Comparison of ENCODE assay signal across 26 cellular contexts in genomic region chr18:61943175-61943964, GRCh38.
"Had no signal": no experiment of that assay in that cellular context is flagged by ENCODE, and none has a peak within 500 bp of the region (broad histone marks: within the 10 kb centered on the region; RNA-seq: fewer than 3 reads in every experiment).

No MANE protein-coding gene starts in this region.

- H3K27me3 Mint-ChIP-seq: progenitor cell of endocrine pancreas had no signal

- H3K4me3 ChIP-seq: colonic mucosa, esophagus squamous epithelium, gastrocnemius medialis, left ventricle myocardium inferior, ovary, right lobe of liver, thyroid gland, upper lobe of right lung had no signal

- H3K27ac ChIP-seq: colonic mucosa, epithelial cell of prostate, esophagus squamous epithelium, gastrocnemius medialis, left ventricle myocardium inferior, ovary, right lobe of liver, thyroid gland, upper lobe of right lung had no signal

- H3K27ac Mint-ChIP-seq: activated CD4-positive, alpha-beta T cell treated with anti-CD3 and anti-CD28 coated beads for 36 hours; activated naive CD8-positive, alpha-beta T cell; progenitor cell of endocrine pancreas; stimulated activated naive CD8-positive, alpha-beta T cell treated with anti-CD3 and anti-CD28 coated beads, Interleukin-15, Interleukin-2, amounts not matched to agents 100 ng/mL and 50 ng/mL, for 24 hours; T-helper 2 cell treated with Interferon-gamma antibody and Interleukin-4, amounts not matched to agents 5 μg/mL and 100 μg/mL, for 36 hours had no signal

- H3K4me3 Mint-ChIP-seq: activated CD4-positive, alpha-beta T cell treated with anti-CD3 and anti-CD28 coated beads for 36 hours; activated naive CD8-positive, alpha-beta T cell; stimulated activated naive CD8-positive, alpha-beta T cell treated with anti-CD3 and anti-CD28 coated beads, Interleukin-15, Interleukin-2, amounts not matched to agents 100 ng/mL and 50 ng/mL, for 24 hours; T-helper 2 cell treated with Interferon-gamma antibody and Interleukin-4, amounts not matched to agents 5 μg/mL and 100 μg/mL, for 36 hours had no signal

- DNase-seq: activated CD4-positive, alpha-beta T cell treated with anti-CD3 and anti-CD28 coated beads for 36 hours; activated CD4-positive, CD25-positive, alpha-beta regulatory T cell; activated CD8-positive, alpha-beta memory T cell treated with anti-CD3 and anti-CD28 coated beads for 24 hours; activated effector memory CD4-positive, alpha-beta T cell treated with Interleukin-2 at 50 U/mL for 16 hours; activated naive CD4-positive, alpha-beta T cell treated with Interleukin-2 at 50 U/mL for 16 hours; caudate nucleus; colonic mucosa; effector CD8-positive, alpha-beta T cell; esophagus squamous epithelium; gastrocnemius medialis; glutamatergic neuron; islet precursor cell; left ventricle myocardium inferior; ovary; right lobe of liver; stimulated activated CD4-positive, alpha-beta T cell treated with anti-CD3 and anti-CD28 coated beads, Interleukin-12 subunit alpha, Interleukin-12 subunit beta, amount 100 ng/mL, for 4 hours; stimulated activated CD4-positive, alpha-beta T cell treated with anti-CD3 and anti-CD28 coated beads, Interleukin-4, amount 100 ng/mL, for 1 hour; substantia nigra; T-helper 1 cell; thyroid gland; upper lobe of right lung had no signal

- H3K9me3 ChIP-seq: colonic mucosa, esophagus squamous epithelium, gastrocnemius medialis, left ventricle myocardium inferior, ovary, right lobe of liver, thyroid gland, upper lobe of right lung had no signal

- ATAC-seq: activated CD4-positive, alpha-beta T cell treated with anti-CD3 and anti-CD28 coated beads for 36 hours; gastrocnemius medialis; right lobe of liver; upper lobe of right lung had no signal

- H3K36me3 ChIP-seq: colonic mucosa, esophagus squamous epithelium, gastrocnemius medialis, left ventricle myocardium inferior, ovary, right lobe of liver, thyroid gland, upper lobe of right lung had no signal

- H3K27me3 ChIP-seq: colonic mucosa, esophagus squamous epithelium, gastrocnemius medialis, ovary, right lobe of liver, thyroid gland, upper lobe of right lung had no signal

- H3K4me1 ChIP-seq: colonic mucosa, gastrocnemius medialis, left ventricle myocardium inferior, right lobe of liver, thyroid gland, upper lobe of right lung had no signal
